In the genomic region with DNA sequence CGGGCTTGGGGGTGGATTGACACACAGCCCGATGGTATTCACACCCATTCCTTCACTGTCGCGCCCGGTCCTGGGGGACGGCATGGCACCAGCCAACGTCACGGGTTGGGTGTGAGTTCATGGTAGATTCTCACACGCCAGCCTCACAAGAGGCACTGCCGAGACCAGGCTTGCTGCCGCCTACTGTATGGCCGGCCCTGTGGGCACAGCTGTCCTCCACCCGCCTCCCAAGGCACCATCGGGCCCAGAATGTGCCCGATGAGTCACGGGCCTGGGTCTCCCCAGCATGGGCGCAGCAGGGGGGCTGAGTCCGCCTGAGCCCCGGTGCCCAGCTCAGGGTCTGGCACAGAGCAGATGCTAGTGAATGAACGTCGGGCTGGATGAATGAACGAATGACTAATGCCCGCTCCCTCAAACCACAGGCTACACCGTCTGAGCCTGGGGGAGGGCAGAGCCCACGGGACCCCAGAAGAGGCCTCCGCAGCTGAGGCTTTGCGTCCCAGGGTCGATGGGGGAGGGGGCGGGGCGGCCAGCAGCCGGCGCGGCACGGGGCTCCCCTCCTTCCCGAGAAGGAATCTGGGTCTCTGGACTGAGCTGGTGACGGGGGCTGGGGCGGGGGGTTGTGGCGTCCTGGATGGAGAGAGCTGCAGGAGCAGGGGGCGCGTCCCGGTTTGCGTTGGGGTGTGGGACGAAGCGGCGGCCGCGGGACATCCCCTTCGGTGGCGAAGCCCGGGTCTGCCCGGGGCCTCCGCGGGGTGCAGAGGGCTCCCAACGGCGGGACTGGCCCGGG, we compare ENCODE assay signal across 9 cellular contexts. TPM values are rescaled to one million over a fixed set of nuclear protein-coding genes. Genes with fewer than 3 reads are reported as not detected.
A peak's percentile ranks its signal among the peaks of the same experiment; 100 is the strongest.
DNase-seq lines count a peak whose midpoint lies in the region; ATAC-seq and TF ChIP-seq lines count a peak whose summit lies in the region.
"Had no signal": no experiment of that assay in that cellular context is flagged by ENCODE, and none has a peak within 500 bp of the region (broad histone marks: within the 10 kb centered on the region; RNA-seq: fewer than 3 reads in every experiment).

No MANE protein-coding gene starts in this region.

- peaks cover 50% of the 10 kb centered on the region for H3K27me3 Mint-ChIP-seq in activated B cell treated with CpG ODN at 0.5 μM for 24 hours

- peaks cover 16% of the 10 kb centered on the region for H3K4me1 Mint-ChIP-seq in activated B cell treated with CpG ODN at 0.5 μM for 24 hours

- POLR2A ChIA-PET in activated B cell treated with CpG ODN at 0.5 μM for 24 hours (lab: Charles Lee) = no interaction called here

- peak; percentile 72 for ATAC-seq in activated B cell treated with CpG ODN at 0.5 μM for 24 hours (ENCODE audit: low read depth)
- no peak for ATAC-seq in HG03565 (IDR thresholded peaks at IDR 0.05; ENCODE audit: unreplicated experiment)
- ATAC-seq in GM21381 (IDR thresholded peaks at IDR 0.05; ENCODE audit: unreplicated experiment) = no peak

- H3K4me3 ChIP-seq in ovary = peak overlapping the region; percentile 40

- TF ChIP-seq EP300 in ovary (IDR thresholded peaks at IDR 0.05) = no peak

- H3K4me3 Mint-ChIP-seq in activated B cell treated with CpG ODN at 0.5 μM for 24 hours = peak overlapping the region; percentile 77

- H3K36me3 ChIP-seq in ovary = no peaks in the 10 kb centered on the region

- no peak overlapping the region for H3K27ac Mint-ChIP-seq in activated B cell treated with CpG ODN at 0.5 μM for 24 hours

- no peaks in the 10 kb centered on the region for H3K27me3 ChIP-seq in ovary

- DNase-seq in DMS 273 (lab: John Stamatoyannopoulos, UW; ENCODE audit: unreplicated experiment) (peak; percentile 41), DMS 273 treated with DMSO at 0.1 percent for 48 hours (lab: John Stamatoyannopoulos, UW) (no peak), activated B cell treated with CpG ODN at 0.5 μM for 24 hours (peak; percentile 27), glomerular visceral epithelial cell (ENCODE audit: extremely low spot score) (peak; percentile 82), ovary (peak; percentile 51 to 75 (median 57)), NCI-H82 (lab: John Stamatoyannopoulos, UW) (no peak)

- no peaks in the 10 kb centered on the region for H3K9me3 ChIP-seq in ovary

- intact Hi-C loops in activated B cell treated with CpG ODN at 0.5 μM for 24 hours (cut with micrococcal nuclease) = no loop called here
- intact Hi-C loops in ovary (cut with DNase I) = loop anchor here in 2 of 4 donors (5.0 kb wide), 1 partner anchor 83 kb away; no protein-coding TSS in a partner anchor

- H3K36me3 Mint-ChIP-seq in activated B cell treated with CpG ODN at 0.5 μM for 24 hours (ENCODE audit: low read depth) = no peaks in the 10 kb centered on the region

- no peak for TF ChIP-seq POLR2A in ovary (IDR thresholded peaks at IDR 0.05)

- TF ChIP-seq CTCF in activated B cell treated with CpG ODN at 0.5 μM for 24 hours (IDR thresholded peaks at IDR 0.05) (no peak), ovary (IDR thresholded peaks at IDR 0.05) (no peak)

- WGBS in ovary, 3 donors = 3 to 10% (median 4%) methylated on average over 26 to 56 of the region's 56 CpGs

- H3K9me3 Mint-ChIP-seq in activated B cell treated with CpG ODN at 0.5 μM for 24 hours = no peaks in the 10 kb centered on the region

- CTCF ChIA-PET in activated B cell treated with CpG ODN at 0.5 μM for 24 hours (lab: Charles Lee) = no interaction called here

- peaks cover 31% of the 10 kb centered on the region for H3K4me1 ChIP-seq in ovary (ENCODE audit: insufficient read depth)

- peak overlapping the region; percentile 80 to 91 for H3K27ac ChIP-seq in ovary
- H3K27ac ChIP-seq: 22Rv1 had no signal

RNA-seq across cellular contexts. Expression of a gene that starts 0.8 kb away (rescaled TPM):
- total RNA-seq in activated B cell treated with CpG ODN at 0.5 μM for 24 hours (0.69 and 1.1 TPM in 2 replicates), ovary (10 to 100 TPM; 10.0 to 68.7 (median 30.3) TPM)
- 10 to 100 TPM; 10.3 to 12.8 TPM for polyA plus RNA-seq in ovary

Comparison
In these comparisons a context has a peak if more than half of its experiments do, and no peak if none do; other contexts are left out.
1. DNase-seq: peak in DMS 273 (single experiment), activated B cell treated with CpG ODN at 0.5 μM for 24 hours (single experiment), glomerular visceral epithelial cell (single experiment) and ovary (5 of 5); none in DMS 273 treated with DMSO at 0.1 percent for 48 hours (single experiment) and NCI-H82 (single experiment).